In the genomic region with DNA sequence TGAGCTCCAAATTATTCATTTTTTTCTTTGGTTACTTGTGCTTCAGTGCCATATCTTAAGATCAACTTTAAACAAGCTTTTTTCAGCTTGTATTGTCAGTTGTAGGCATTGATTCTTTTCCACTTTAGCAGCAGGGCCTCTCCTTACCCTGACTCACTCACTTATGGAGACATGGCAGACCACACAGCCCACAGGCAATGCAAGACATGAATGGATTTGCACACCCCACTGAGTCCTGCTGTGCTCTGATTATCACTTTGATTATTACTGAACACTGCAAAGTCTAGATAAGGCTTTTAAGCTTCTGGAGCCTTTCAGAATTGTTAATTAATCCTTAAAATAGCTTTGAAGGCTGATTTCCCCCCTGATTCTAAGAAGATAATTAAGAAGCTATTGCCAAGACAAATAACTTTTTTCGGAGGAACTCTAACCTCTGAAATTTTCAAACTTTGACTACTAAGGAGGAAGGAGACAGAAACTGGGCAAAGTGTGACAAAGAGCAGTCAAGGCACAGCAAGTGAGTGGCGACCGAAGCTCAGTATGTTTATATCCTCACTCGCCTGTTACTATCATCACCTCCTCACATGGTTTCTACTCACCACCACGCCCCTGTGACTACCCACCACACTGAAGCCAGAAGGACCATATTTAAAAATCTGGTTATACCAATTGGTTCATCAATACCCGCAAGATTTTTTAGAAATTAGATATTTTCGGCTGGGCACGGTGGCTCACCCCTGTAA, we compare ENCODE assay signal across 16 cellular contexts. TPM values are rescaled to one million over a fixed set of nuclear protein-coding genes. Genes with fewer than 3 reads are reported as not detected.
DNase-seq lines count a peak whose midpoint lies in the region; ATAC-seq lines count a peak whose summit lies in the region.
"Had no signal": no experiment of that assay in that cellular context is flagged by ENCODE, and none has a peak within 500 bp of the region (broad histone marks: within the 10 kb centered on the region; RNA-seq: fewer than 3 reads in every experiment).

No MANE protein-coding gene starts in this region.

- in situ Hi-C loops in ACHN (cut with HindIII; ENCODE audit: low pct_ligation_motif_present, low pct_unique_long_range_greater_than_20kb, low sequenced_read_pairs): no loop called here

- H3K27ac ChIP-seq in SJCRH30: no peak overlapping the region
- H3K27ac ChIP-seq: C4-2B, left ventricle myocardium inferior, VCaP had no signal

- peaks cover 3% of the 10 kb centered on the region; the same call in 1 of the 2 replicates for H3K4me1 ChIP-seq in SJCRH30
- H3K4me1 ChIP-seq: left ventricle myocardium inferior had no signal

- H3K4me3 ChIP-seq in SJCRH30: no peak overlapping the region
- H3K4me3 ChIP-seq: left ventricle myocardium inferior had no signal

- peak; percentile 49 for ATAC-seq in HG02870 (IDR thresholded peaks at IDR 0.05; ENCODE audit: unreplicated experiment)
- no peak for ATAC-seq in GM21515 (IDR thresholded peaks at IDR 0.05; ENCODE audit: unreplicated experiment)
- ATAC-seq: HepG2 had no signal

- no peaks in the 10 kb centered on the region for H3K27me3 ChIP-seq in SJCRH30

- DNase-seq in GF-D8 (lab: John Stamatoyannopoulos, UW): peak; percentile 77
- DNase-seq in UCSD-AML1 (lab: John Stamatoyannopoulos, UW; ENCODE audit: unreplicated experiment): peak; percentile 14
- peak; percentile 38 for DNase-seq in kidney glomerular epithelial cell (lab: John Stamatoyannopoulos, UW)
- no peak for DNase-seq in SIG-M5 (lab: John Stamatoyannopoulos, UW)
- DNase-seq in ACHN: no peak
- no peak for DNase-seq in SJCRH30
- DNase-seq: activated T-cell treated with anti-CD3 and anti-CD28 coated beads, Interleukin-2, amount 50 U/mL, for 24 hours; cerebellar nuclear complex; left ventricle myocardium inferior; NCI-H2171 treated with DMSO at 0.1 percent for 48 hours; substantia nigra had no signal

- H3K9me3 ChIP-seq in SJCRH30 (replicated peaks): no peaks in the 10 kb centered on the region

- H3K36me3 ChIP-seq in SJCRH30: no peaks in the 10 kb centered on the region
- H3K36me3 ChIP-seq: left ventricle myocardium inferior had no signal

RNA-seq across cellular contexts. Expression of a gene that starts 43.3 kb away (rescaled TPM):
- 1.8 and 2.2 TPM in 2 replicates for total RNA-seq in SJCRH30 (2014; rRNA removed; shearing (Covaris generic))

Comparison
In these comparisons a context has a peak if more than half of its experiments do, and no peak if none do; other contexts are left out.
1. DNase-seq: peak in GF-D8 (single experiment), UCSD-AML1 (single experiment) and kidney glomerular epithelial cell (single experiment); none in SIG-M5 (single experiment), ACHN (single experiment) and SJCRH30 (0 of 2).